Comparison of ENCODE assay signal across 15 cellular contexts in the genomic region with DNA sequence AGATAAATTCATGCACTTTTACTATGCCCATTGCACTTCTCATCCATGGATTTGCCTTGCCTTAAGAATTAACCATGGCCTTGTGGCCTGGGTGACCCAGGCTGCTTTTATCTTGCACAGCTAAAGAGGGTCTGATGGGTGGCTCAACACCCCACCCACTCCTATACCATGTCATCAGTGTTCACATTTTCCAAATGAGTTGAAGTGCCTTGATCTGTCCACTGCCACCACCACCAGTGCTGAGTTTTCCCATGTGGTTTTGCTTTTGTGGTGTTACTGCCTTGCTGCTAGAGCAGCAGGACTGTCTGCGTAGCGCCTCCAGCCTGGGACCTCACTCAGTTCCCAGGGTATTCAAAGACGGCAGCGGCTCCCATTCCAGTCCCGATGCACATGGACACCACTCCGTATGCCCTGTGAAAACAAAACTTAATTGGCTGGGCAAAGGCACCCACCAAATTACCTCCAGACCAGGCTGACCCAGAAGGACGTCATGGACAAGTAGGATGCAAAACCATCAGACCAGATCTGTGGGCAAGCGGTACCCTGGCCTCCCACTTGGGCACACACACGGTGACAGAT. TPM values are rescaled to one million over a fixed set of nuclear protein-coding genes. Genes with fewer than 3 reads are reported as not detected.
A peak's percentile ranks its signal among the peaks of the same experiment; 100 is the strongest.
DNase-seq lines count a peak whose midpoint lies in the region; ATAC-seq and TF ChIP-seq lines count a peak whose summit lies in the region.
"Had no signal": no experiment of that assay in that cellular context is flagged by ENCODE, and none has a peak within 500 bp of the region (broad histone marks: within the 10 kb centered on the region; RNA-seq: fewer than 3 reads in every experiment).

No MANE protein-coding gene starts in this region.

- POLR2A ChIA-PET in activated naive CD8-positive, alpha-beta T cell treated with anti-CD3 and anti-CD28 coated beads, Interleukin-2, amount 10 ng/mL, durations not matched to agents 7 days and 5 days (lab: Charles Lee): interaction anchor here (0.9 kb wide), 1 partner anchor 10 kb away, joined by 3 read pairs; no protein-coding TSS in a partner anchor

- DNase-seq in Right ventricle myocardium superior (peak; percentile 24), left ventricle myocardium superior (no peak), omental fat pad (ENCODE audit: low spot score) (peak; percentile 6), foreskin fibroblast (no peak)
- DNase-seq in activated naive CD8-positive, alpha-beta T cell treated with anti-CD3 and anti-CD28 coated beads, Interleukin-2, amount 10 ng/mL, durations not matched to agents 7 days and 5 days: peak; percentile 17
- no peak for DNase-seq in stimulated activated CD4-positive, alpha-beta T cell treated with anti-CD3 and anti-CD28 coated beads, Interleukin-12 subunit alpha, Interleukin-12 subunit beta, amount 100 ng/mL, for 4 hours
- DNase-seq: Caco-2, NCI-H1048, NCI-H1436 treated with DMSO at 0.1 percent for 48 hours, NCI-H2029 treated with DMSO at 0.1 percent for 48 hours, NCI-H2171 treated with DMSO at 0.1 percent for 48 hours, NCI-H510A, NCI-H82, PC-3 had no signal

- intact Hi-C loops in Right ventricle myocardium superior (cut with DNase I) (loop anchor here (10.0 kb wide), 1 partner anchor 352 kb away; no protein-coding TSS in a partner anchor), left ventricle myocardium superior (cut with micrococcal nuclease) (no loop called here)

- no peak overlapping the region for H3K4me3 ChIP-seq in foreskin fibroblast (ENCODE audit: low read depth in 1 of 2, low read length in 2 of 2)

- peaks cover 9% of the 10 kb centered on the region for H3K4me1 Mint-ChIP-seq in activated naive CD8-positive, alpha-beta T cell treated with anti-CD3 and anti-CD28 coated beads, Interleukin-2, amount 10 ng/mL, durations not matched to agents 7 days and 5 days
- H3K4me1 Mint-ChIP-seq in stimulated activated memory B cell treated with anti-CD40 and anti-IgM and Interleukin-4, amounts not matched to agents 10 μg/mL and 1 μg/mL and 100 μg/mL, for 72 hours: no peaks in the 10 kb centered on the region

- H3K9me3 Mint-ChIP-seq in activated naive CD8-positive, alpha-beta T cell treated with anti-CD3 and anti-CD28 coated beads, Interleukin-2, amount 10 ng/mL, durations not matched to agents 7 days and 5 days: no peaks in the 10 kb centered on the region
- H3K9me3 Mint-ChIP-seq in stimulated activated memory B cell treated with anti-CD40 and anti-IgM and Interleukin-4, amounts not matched to agents 10 μg/mL and 1 μg/mL and 100 μg/mL, for 72 hours: no peaks in the 10 kb centered on the region

- H3K27me3 Mint-ChIP-seq in activated naive CD8-positive, alpha-beta T cell treated with anti-CD3 and anti-CD28 coated beads, Interleukin-2, amount 10 ng/mL, durations not matched to agents 7 days and 5 days: no peaks in the 10 kb centered on the region
- no peaks in the 10 kb centered on the region for H3K27me3 Mint-ChIP-seq in stimulated activated memory B cell treated with anti-CD40 and anti-IgM and Interleukin-4, amounts not matched to agents 10 μg/mL and 1 μg/mL and 100 μg/mL, for 72 hours

- no peak overlapping the region for H3K27ac Mint-ChIP-seq in activated naive CD8-positive, alpha-beta T cell treated with anti-CD3 and anti-CD28 coated beads, Interleukin-2, amount 10 ng/mL, durations not matched to agents 7 days and 5 days
- no peak overlapping the region for H3K27ac Mint-ChIP-seq in stimulated activated memory B cell treated with anti-CD40 and anti-IgM and Interleukin-4, amounts not matched to agents 10 μg/mL and 1 μg/mL and 100 μg/mL, for 72 hours

- H3K36me3 Mint-ChIP-seq in activated naive CD8-positive, alpha-beta T cell treated with anti-CD3 and anti-CD28 coated beads, Interleukin-2, amount 10 ng/mL, durations not matched to agents 7 days and 5 days: peaks cover 22% of the 10 kb centered on the region
- peaks cover 65% of the 10 kb centered on the region for H3K36me3 Mint-ChIP-seq in stimulated activated memory B cell treated with anti-CD40 and anti-IgM and Interleukin-4, amounts not matched to agents 10 μg/mL and 1 μg/mL and 100 μg/mL, for 72 hours

- TF ChIP-seq CTCF in omental fat pad (IDR thresholded peaks at IDR 0.05) (no peak), foreskin fibroblast (IDR thresholded peaks at IDR 0.05; ENCODE audit: low read depth, low read length) (no peak)

- ATAC-seq in Right ventricle myocardium superior (ENCODE audit: poor library complexity) (no peak), left ventricle myocardium superior (no peak), omental fat pad (ENCODE audit: low FRiP score) (no peak)
- ATAC-seq in activated naive CD8-positive, alpha-beta T cell treated with anti-CD3 and anti-CD28 coated beads, Interleukin-2, amount 10 ng/mL, durations not matched to agents 7 days and 5 days (ENCODE audit: low read depth): no peak
- ATAC-seq in stimulated activated memory B cell treated with anti-CD40 and anti-IgM and Interleukin-4, amounts not matched to agents 10 μg/mL and 1 μg/mL and 100 μg/mL, for 72 hours: no peak
- ATAC-seq: PC-3 had no signal

- H3K4me3 Mint-ChIP-seq in activated naive CD8-positive, alpha-beta T cell treated with anti-CD3 and anti-CD28 coated beads, Interleukin-2, amount 10 ng/mL, durations not matched to agents 7 days and 5 days: no peak overlapping the region
- H3K4me3 Mint-ChIP-seq in stimulated activated memory B cell treated with anti-CD40 and anti-IgM and Interleukin-4, amounts not matched to agents 10 μg/mL and 1 μg/mL and 100 μg/mL, for 72 hours: no peak overlapping the region

RNA-seq across cellular contexts. Expression of a gene that starts 14.1 kb away (rescaled TPM):
- total RNA-seq in Right ventricle myocardium superior: 111 TPM
- 107 TPM for total RNA-seq in left ventricle myocardium superior
- 10 to 100 TPM; 89.0 to 93.5 TPM for total RNA-seq in activated naive CD8-positive, alpha-beta T cell treated with anti-CD3 and anti-CD28 coated beads, Interleukin-2, amount 10 ng/mL, durations not matched to agents 7 days and 5 days
- total RNA-seq in omental fat pad: 10 to 100 TPM; 48.1 to 69.5 (median 62.5) TPM

RNA-seq across cellular contexts. Expression of a gene that starts 15.7 kb away (rescaled TPM):
- 7.3 TPM for total RNA-seq in Right ventricle myocardium superior
- total RNA-seq in left ventricle myocardium superior: 7.5 TPM
- total RNA-seq in activated naive CD8-positive, alpha-beta T cell treated with anti-CD3 and anti-CD28 coated beads, Interleukin-2, amount 10 ng/mL, durations not matched to agents 7 days and 5 days: 10 to 100 TPM; 68.5 to 70.6 TPM
- 10 to 100 TPM; 37.6 to 78.0 (median 53.6) TPM for total RNA-seq in omental fat pad

RNA-seq across cellular contexts. Expression of a gene that starts 42.5 kb away (rescaled TPM):
- total RNA-seq in Right ventricle myocardium superior (24.0 TPM), left ventricle myocardium superior (22.4 TPM), omental fat pad (10 to 100 TPM; 29.8 to 51.7 (median 45.5) TPM)
- 10 to 100 TPM; 54.0 to 55.0 TPM for total RNA-seq in activated naive CD8-positive, alpha-beta T cell treated with anti-CD3 and anti-CD28 coated beads, Interleukin-2, amount 10 ng/mL, durations not matched to agents 7 days and 5 days

Comparison
In these comparisons a context has a peak if more than half of its experiments do, and no peak if none do; other contexts are left out.
1. DNase-seq: peak in Right ventricle myocardium superior (single experiment), activated naive CD8-positive, alpha-beta T cell treated with anti-CD3 and anti-CD28 coated beads, Interleukin-2, amount 10 ng/mL, durations not matched to agents 7 days and 5 days (single experiment) and omental fat pad (single experiment); none in left ventricle myocardium superior (single experiment), stimulated activated CD4-positive, alpha-beta T cell treated with anti-CD3 and anti-CD28 coated beads, Interleukin-12 subunit alpha, Interleukin-12 subunit beta, amount 100 ng/mL, for 4 hours (single experiment) and foreskin fibroblast (0 of 2).